Comparison of ENCODE assay signal across 1 cellular context in the genomic region with DNA sequence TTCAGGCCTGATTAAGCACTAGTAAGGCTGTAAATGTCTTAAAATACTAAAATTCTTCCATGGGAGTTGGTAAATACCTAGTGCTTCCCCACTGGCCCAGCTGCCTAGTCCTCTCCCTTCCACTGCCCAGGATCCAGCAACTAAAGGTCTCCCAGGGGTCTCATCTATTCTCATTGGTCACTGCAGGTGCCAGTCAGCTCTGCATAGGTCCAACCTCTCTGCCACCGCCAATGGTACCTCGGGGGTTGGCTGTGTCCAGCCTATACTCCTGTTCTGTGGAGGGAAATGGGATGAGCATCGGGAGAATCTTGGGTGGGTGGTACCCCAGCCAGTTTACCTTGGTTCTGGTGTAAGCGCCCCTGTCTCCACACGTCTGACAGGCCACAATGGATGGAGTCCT.
TF ChIP-seq lines count a peak whose summit lies in the region.

No MANE protein-coding gene starts in this region.

TF ChIP-seq in IMR-90, 13 proteins besides CTCF, POLR2A, EP300 and RAD21:
- TF ChIP-seq USF2 (IDR thresholded peaks at IDR 0.05; ENCODE audit: low read depth, low read length) (no peak), CHD1 (IDR thresholded peaks at IDR 0.05; ENCODE audit: low read depth, low read length) (no peak), ELK1 (IDR thresholded peaks at IDR 0.05; ENCODE audit: borderline replicate concordance, low read depth, low read length) (no peak), CEBPB (IDR thresholded peaks at IDR 0.05; ENCODE audit: low read depth, low read length) (no peak), MAFK (IDR thresholded peaks at IDR 0.05; ENCODE audit: low read depth, low read length) (no peak), NFE2L2 (IDR thresholded peaks at IDR 0.05; ENCODE audit: low read depth, low read length) (no peak), MXI1 (IDR thresholded peaks at IDR 0.05; ENCODE audit: borderline replicate concordance, low read depth, low read length) (no peak), RCOR1 (IDR thresholded peaks at IDR 0.05; ENCODE audit: insufficient replicate concordance, low read length) (no peak), RFX5 (IDR thresholded peaks at IDR 0.05; ENCODE audit: low read depth, low read length) (no peak), MAZ (IDR thresholded peaks at IDR 0.05; ENCODE audit: borderline replicate concordance, low read depth, low read length) (no peak)
